In the genomic region with DNA sequence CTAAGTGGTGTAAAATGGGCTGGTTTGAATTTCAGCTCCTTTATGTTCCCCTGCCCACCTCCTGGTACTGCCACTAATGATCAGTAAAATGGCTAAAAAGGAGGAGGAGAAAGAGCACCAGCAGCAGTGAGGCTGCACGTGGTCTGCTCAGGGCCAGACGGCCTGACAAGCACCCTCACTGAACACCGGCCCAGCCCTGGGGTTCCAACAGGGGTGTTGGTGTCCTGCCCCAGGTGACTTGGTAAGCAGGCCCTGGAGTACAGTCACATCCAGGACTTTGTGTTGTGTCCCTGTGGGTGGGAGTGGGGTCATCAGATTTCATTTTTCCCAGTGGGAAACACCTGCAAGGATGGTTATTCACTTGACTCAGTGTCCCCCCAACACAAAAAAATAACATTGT, we compare ENCODE assay signal across 22 cellular contexts. TPM values are rescaled to one million over a fixed set of nuclear protein-coding genes. Genes with fewer than 3 reads are reported as not detected.
DNase-seq lines count a peak whose midpoint lies in the region; FAIRE-seq and TF ChIP-seq lines count a peak whose summit lies in the region.
"Had no signal": no experiment of that assay in that cellular context is flagged by ENCODE, and none has a peak within 500 bp of the region (broad histone marks: within the 10 kb centered on the region; RNA-seq: fewer than 3 reads in every experiment).

No MANE protein-coding gene starts in this region.

- TF ChIP-seq CTCF in left ventricle myocardium inferior (IDR thresholded peaks at IDR 0.05; ENCODE audit: borderline replicate concordance) (no peak), right atrium auricular region (IDR thresholded peaks at IDR 0.05) (no peak), endodermal cell (conservative IDR thresholded peaks at IDR 0.05) (no peak), osteoblast (IDR thresholded peaks at IDR 0.05; ENCODE audit: extremely low read depth, low read depth, low read length) (no peak), D721Med (IDR thresholded peaks at IDR 0.05; ENCODE audit: insufficient read depth, missing control alignments) (no peak)

- no peak for DNase-seq in left ventricle myocardium inferior
- no peak for DNase-seq in right atrium auricular region (ENCODE audit: low spot score)
- DNase-seq in endodermal cell, result no peak
- peak; percentile 51 for DNase-seq in osteoblast (ENCODE audit: insufficient read length, low spot score, missing footprints)
- no peak for DNase-seq in D721Med (ENCODE audit: insufficient read length, low spot score)
- DNase-seq in activated CD4-positive, alpha-beta T cell treated with anti-CD3 and anti-CD28 coated beads for 48 hours, result no peak
- DNase-seq in activated CD8-positive, alpha-beta memory T cell treated with anti-CD3 and anti-CD28 coated beads for 24 hours, result no peak
- DNase-seq: CD4-positive, alpha-beta T cell; COR-L47; DMS 273 treated with DMSO at 0.1 percent for 48 hours; DMS79 treated with DMSO at 0.1 percent for 48 hours; Karpas-422; NCI-H1417; NCI-H1694 treated with DMSO at 0.1 percent for 48 hours; NCI-H2081 treated with DMSO at 0.1 percent for 48 hours; NCI-H446 treated with DMSO at 0.1 percent for 48 hours; PC-9; SIG-M5; SK-N-SH had no signal

- no peak overlapping the region for H2AFZ ChIP-seq in osteoblast (ENCODE audit: low read length)
- H2AFZ ChIP-seq: PC-9 had no signal

- no peaks in the 10 kb centered on the region for H3K27me3 Mint-ChIP-seq in endodermal cell (ENCODE audit: insufficient read depth)
- H3K27me3 Mint-ChIP-seq: CD4-positive, alpha-beta T cell had no signal

- no peak overlapping the region for H3K4me3 Mint-ChIP-seq in endodermal cell

- H3K9me3 ChIP-seq in left ventricle myocardium inferior (replicated peaks) (no peaks in the 10 kb centered on the region), right atrium auricular region (no peaks in the 10 kb centered on the region), HUES64 (ENCODE audit: insufficient read depth, low read depth, low read length) (no peaks in the 10 kb centered on the region), endodermal cell (ENCODE audit: control insufficient read depth, low read length) (no peaks in the 10 kb centered on the region), osteoblast (ENCODE audit: low read depth, low read length) (no peaks in the 10 kb centered on the region)
- H3K9me3 ChIP-seq: BLaER1, HAP-1, SK-N-SH had no signal

- H3K27ac ChIP-seq in left ventricle myocardium inferior (replicated peaks) (peak overlapping the region; percentile 30), right atrium auricular region (no peak overlapping the region), HUES64 (ENCODE audit: low read depth, low read length) (peak overlapping the region; percentile 28; the same call in 1 of the 2 replicates), endodermal cell (ENCODE audit: low read depth, low read length) (no peak overlapping the region), osteoblast (ENCODE audit: low read depth, low read length) (no peak overlapping the region)
- H3K27ac ChIP-seq: BLaER1, PC-9 had no signal

- no peaks in the 10 kb centered on the region for H3K36me3 ChIP-seq in left ventricle myocardium inferior
- no peaks in the 10 kb centered on the region for H3K36me3 ChIP-seq in right atrium auricular region
- H3K36me3 ChIP-seq in HUES64 (ENCODE audit: insufficient read depth, low read length), result no peaks in the 10 kb centered on the region
- H3K36me3 ChIP-seq in endodermal cell (ENCODE audit: control insufficient read depth, insufficient read depth, low read length), result no peaks in the 10 kb centered on the region
- H3K36me3 ChIP-seq in osteoblast (ENCODE audit: insufficient read depth, low read length), result no peaks in the 10 kb centered on the region
- H3K36me3 ChIP-seq: HAP-1 had no signal

- peaks cover 69% of the 10 kb centered on the region for H3K79me2 ChIP-seq in osteoblast (ENCODE audit: insufficient read depth, low read length)

- H3K4me1 Mint-ChIP-seq in endodermal cell, result peaks cover 51% of the 10 kb centered on the region

- peaks cover 62% of the 10 kb centered on the region for H3K4me1 ChIP-seq in left ventricle myocardium inferior
- peaks cover 0 to 38% of the 10 kb centered on the region in 2 donors for H3K4me1 ChIP-seq in right atrium auricular region
- peaks cover 45% of the 10 kb centered on the region for H3K4me1 ChIP-seq in HUES64 (ENCODE audit: insufficient read depth, low read length)
- peaks cover 18% of the 10 kb centered on the region for H3K4me1 ChIP-seq in endodermal cell (ENCODE audit: control insufficient read depth, insufficient read depth, low read length)
- H3K4me1 ChIP-seq in osteoblast (ENCODE audit: insufficient read depth, low read length), result peaks cover 7% of the 10 kb centered on the region

- H3K27ac Mint-ChIP-seq in endodermal cell, result peak overlapping the region; percentile 44

- H3K27me3 ChIP-seq in left ventricle myocardium inferior (ENCODE audit: low read depth), result no peaks in the 10 kb centered on the region
- H3K27me3 ChIP-seq in right atrium auricular region, result no peaks in the 10 kb centered on the region
- H3K27me3 ChIP-seq in HUES64 (ENCODE audit: insufficient read depth, low read length), result no peaks in the 10 kb centered on the region
- no peaks in the 10 kb centered on the region for H3K27me3 ChIP-seq in endodermal cell (ENCODE audit: control insufficient read depth, insufficient read depth, low read length, poor library complexity, severe bottlenecking)
- H3K27me3 ChIP-seq in osteoblast (ENCODE audit: insufficient read depth, low read length), result no peaks in the 10 kb centered on the region

- H3K9me3 Mint-ChIP-seq in endodermal cell, result no peaks in the 10 kb centered on the region
- H3K9me3 Mint-ChIP-seq: CD4-positive, alpha-beta T cell had no signal

- intact Hi-C loops in left ventricle myocardium inferior (cut with micrococcal nuclease), result no loop called here

- peaks cover 72% of the 10 kb centered on the region for H4K20me1 ChIP-seq in osteoblast (ENCODE audit: insufficient read depth, low read length)

- H3K4me2 ChIP-seq in osteoblast (ENCODE audit: insufficient read depth, low read length), result no peak overlapping the region
- H3K4me2 ChIP-seq: BLaER1, PC-9, SK-N-SH had no signal

- WGBS in HUES64, result 75% methylated on average over 3 of the region's 3 CpGs
- WGBS in endodermal cell (ENCODE audit: insufficient coverage in 1 of 2, insufficient read length in 1 of 2), 2 experiments, result 79 to 94% methylated on average over 2 to 3 of the region's 3 CpGs

- H3K4me3 ChIP-seq in left ventricle myocardium inferior (no peak overlapping the region), right atrium auricular region (no peak overlapping the region), HUES64 (ENCODE audit: low read length) (no peak overlapping the region), endodermal cell (ENCODE audit: low read length) (no peak overlapping the region), osteoblast (ENCODE audit: insufficient read depth, low read length) (no peak overlapping the region)
- H3K4me3 ChIP-seq: BLaER1, HAP-1, PC-9 had no signal

- H3K9ac ChIP-seq in HUES64 (ENCODE audit: low read depth, low read length) (peak overlapping the region; percentile 38; the same call in 1 of the 2 replicates), endodermal cell (ENCODE audit: extremely low read depth, low read length, poor library complexity, severe bottlenecking) (no peak overlapping the region)
- H3K9ac ChIP-seq: BLaER1, SK-N-SH had no signal

- no peak for FAIRE-seq in D721Med (lab: Jason Lieb, UNC)

- H3K36me3 Mint-ChIP-seq in endodermal cell (ENCODE audit: low read depth), result peaks cover 11% of the 10 kb centered on the region

RNA-seq across cellular contexts. Expression of gene BAHD1, which starts 5.4 kb away (rescaled TPM):
- total RNA-seq in left ventricle myocardium inferior (17.1 TPM), right atrium auricular region (10 to 100 TPM; 11.6 to 19.2 TPM), endodermal cell (10 to 100 TPM; 23.5 to 30.1 TPM), osteoblast (10.0 and 10.5 TPM in 2 replicates)
- polyA plus RNA-seq in HUES64 (2013, experiment 1 of 2), result 21.8 TPM
- polyA plus RNA-seq in HUES64 (2013, experiment 2 of 2), result 19.7 TPM
- 20.3 TPM for polyA plus RNA-seq in endodermal cell (2013, experiment 1 of 2)
- 20.1 TPM for polyA plus RNA-seq in endodermal cell (2013, experiment 2 of 2)

RNA-seq across cellular contexts. Expression of gene CHST14, which starts 24.6 kb away (rescaled TPM):
- total RNA-seq in left ventricle myocardium inferior (8.4 TPM), right atrium auricular region (10 to 100 TPM; 13.2 to 14.2 TPM), endodermal cell (10 to 100 TPM; 33.7 to 43.0 TPM), osteoblast (13.4 and 13.6 TPM in 2 replicates)
- 15.0 TPM for polyA plus RNA-seq in HUES64 (2013, experiment 1 of 2)
- polyA plus RNA-seq in HUES64 (2013, experiment 2 of 2), result 18.5 TPM
- 28.5 TPM for polyA plus RNA-seq in endodermal cell (2013, experiment 1 of 2)
- polyA plus RNA-seq in endodermal cell (2013, experiment 2 of 2), result 27.1 TPM

RNA-seq across cellular contexts. Expression of gene IVD, which starts 40.5 kb away (rescaled TPM):
- 106 TPM for total RNA-seq in left ventricle myocardium inferior
- total RNA-seq in right atrium auricular region, result 10 to 100 TPM; 49.1 to 65.3 TPM
- 45.6 TPM for polyA plus RNA-seq in HUES64 (2013, experiment 1 of 2)
- polyA plus RNA-seq in HUES64 (2013, experiment 2 of 2), result 38.9 TPM
- total RNA-seq in endodermal cell, result 10 to 100 TPM; 90.6 to 98.7 TPM
- 63.5 TPM for polyA plus RNA-seq in endodermal cell (2013, experiment 1 of 2)
- polyA plus RNA-seq in endodermal cell (2013, experiment 2 of 2), result 51.7 TPM
- 38.6 and 46.3 TPM in 2 replicates for total RNA-seq in osteoblast

Comparison
In these comparisons a context has a peak if more than half of its experiments do, and no peak if none do; other contexts are left out.
1. H3K27ac ChIP-seq: peak in left ventricle myocardium inferior (single experiment) and HUES64 (single experiment); none in right atrium auricular region (0 of 2), endodermal cell (single experiment) and osteoblast (single experiment).